In the genomic region with DNA sequence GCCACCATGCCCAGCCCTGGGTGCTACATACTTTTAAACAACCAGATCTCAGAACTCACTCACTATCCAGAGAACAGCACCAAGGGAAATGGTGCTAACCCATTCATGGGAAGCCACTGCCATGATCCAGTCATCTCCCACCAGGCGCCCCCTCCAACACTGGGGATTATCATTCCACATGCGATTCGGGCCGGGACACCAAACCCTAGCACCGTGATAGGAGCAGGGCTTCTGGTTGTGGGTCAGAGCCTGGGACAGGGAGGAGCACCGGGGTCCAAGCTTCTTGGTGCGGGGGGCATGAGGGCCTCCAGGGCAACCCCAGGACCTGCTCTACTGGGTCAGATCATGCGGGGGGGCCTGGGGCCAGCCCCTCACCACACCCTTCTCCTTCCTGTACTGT, we compare ENCODE assay signal across 35 cellular contexts. TPM values are rescaled to one million over a fixed set of nuclear protein-coding genes. Genes with fewer than 3 reads are reported as not detected.
"Had no signal": no experiment of that assay in that cellular context is flagged by ENCODE, and none has a peak within 500 bp of the region (broad histone marks: within the 10 kb centered on the region; RNA-seq: fewer than 3 reads in every experiment).

No MANE protein-coding gene starts in this region.

- H3K9me3 ChIP-seq: colonic mucosa, esophagus squamous epithelium, heart right ventricle, mucosa of descending colon, ovary, testis, tibial artery had no signal

- H3K27ac ChIP-seq: colonic mucosa, esophagus squamous epithelium, ovary, testis, tibial artery had no signal

- ATAC-seq: left lobe of liver; mucosa of descending colon; natural killer cell treated with Interleukin-12 subunit alpha and Interleukin-12 subunit beta and Interleukin-15 and Interleukin-18, amount 100 ng/mL, for 72 hours; sciatic nerve; stimulated activated naive CD8-positive, alpha-beta T cell treated with anti-CD3 and anti-CD28 coated beads, Interleukin-15, amount 100 ng/mL, for 72 hours had no signal

- H3K4me1 Mint-ChIP-seq: neural crest cell had no signal

- H3K36me3 Mint-ChIP-seq: memory B cell; mesothelial cell of epicardium; naive B cell; natural killer cell treated with Interleukin-12 subunit alpha and Interleukin-12 subunit beta and Interleukin-15 and Interleukin-18, amount 100 ng/mL, for 72 hours; type B pancreatic cell had no signal

- H3K4me1 ChIP-seq: colonic mucosa had no signal

- H3K4me3 ChIP-seq: colonic mucosa, esophagus squamous epithelium, heart right ventricle, lung, mucosa of descending colon, ovary, smooth muscle cell, testis, tibial artery had no signal

- FAIRE-seq: endometrium, islet of Langerhans had no signal

- H3K27me3 ChIP-seq: ovary, testis had no signal

- H3K4me3 Mint-ChIP-seq: dendritic cell treated with granulocyte-macrophage colony-stimulating factor and Interleukin-4, amounts not matched to agents 40 ng/mL and 50 ng/mL, for 4 days; memory B cell; mesothelial cell of epicardium; naive B cell; natural killer cell treated with Interleukin-12 subunit alpha and Interleukin-12 subunit beta and Interleukin-15 and Interleukin-18, amount 100 ng/mL, for 72 hours; neural crest cell; stimulated activated naive CD8-positive, alpha-beta T cell treated with anti-CD3 and anti-CD28 coated beads, Interleukin-15, amount 100 ng/mL, for 72 hours; type B pancreatic cell had no signal

- H3K4me2 ChIP-seq: smooth muscle cell had no signal

- H3K36me3 ChIP-seq: colonic mucosa, esophagus squamous epithelium, heart right ventricle, ovary, tibial artery had no signal

- DNase-seq: colonic mucosa; effector memory CD4-positive, alpha-beta T cell; erythroblast; esophagus squamous epithelium; foreskin melanocyte; heart right ventricle; hippocampal formation; kidney glomerular epithelial cell; mucosa of descending colon; naive B cell; ovary; stimulated activated CD4-positive, alpha-beta T cell treated with anti-CD3 and anti-CD28 coated beads, Interleukin-12 subunit alpha, Interleukin-12 subunit beta, amount 100 ng/mL, for 4 hours; stimulated activated CD4-positive, alpha-beta T cell treated with anti-CD3 and anti-CD28 coated beads, Interleukin-1b, Interleukin-23, amount 100 ng/mL, for 48 hours; stimulated activated CD4-positive, alpha-beta T cell treated with anti-CD3 and anti-CD28 coated beads, Interleukin-4, amount 100 ng/mL, for 1 hour; stimulated activated CD8-positive, alpha-beta memory T cell treated with anti-CD3 and anti-CD28 coated beads, Interleukin-4, amount 100 ng/mL, for 48 hours; stimulated activated naive CD4-positive, alpha-beta T cell; stimulated activated naive CD8-positive, alpha-beta T cell treated with anti-CD3 and anti-CD28 coated beads, Interleukin-15, amount 100 ng/mL, for 72 hours; testis; tibial artery had no signal

- H3K27ac Mint-ChIP-seq: dendritic cell treated with granulocyte-macrophage colony-stimulating factor and Interleukin-4, amounts not matched to agents 40 ng/mL and 50 ng/mL, for 4 days; memory B cell; mesothelial cell of epicardium; naive B cell; natural killer cell treated with Interleukin-12 subunit alpha and Interleukin-12 subunit beta and Interleukin-15 and Interleukin-18, amount 100 ng/mL, for 72 hours; stimulated activated naive CD8-positive, alpha-beta T cell treated with anti-CD3 and anti-CD28 coated beads, Interleukin-15, amount 100 ng/mL, for 72 hours; type B pancreatic cell had no signal

RNA-seq across cellular contexts. Expression of a gene that starts 4.5 kb away (rescaled TPM):
- total RNA-seq: colonic mucosa; heart right ventricle; left lobe of liver; liver; mucosa of descending colon; natural killer cell treated with Interleukin-12 subunit alpha and Interleukin-12 subunit beta and Interleukin-15 and Interleukin-18, amount 100 ng/mL, for 72 hours; neural crest cell; ovary; posterior vena cava; pulmonary artery endothelial cell; sciatic nerve; smooth muscle cell; testis; urinary bladder had no signal
- polyA plus RNA-seq: heart right ventricle, smooth muscle cell, urinary bladder had no signal
